ENCODE assay signal across 10 cellular contexts in the genomic region with DNA sequence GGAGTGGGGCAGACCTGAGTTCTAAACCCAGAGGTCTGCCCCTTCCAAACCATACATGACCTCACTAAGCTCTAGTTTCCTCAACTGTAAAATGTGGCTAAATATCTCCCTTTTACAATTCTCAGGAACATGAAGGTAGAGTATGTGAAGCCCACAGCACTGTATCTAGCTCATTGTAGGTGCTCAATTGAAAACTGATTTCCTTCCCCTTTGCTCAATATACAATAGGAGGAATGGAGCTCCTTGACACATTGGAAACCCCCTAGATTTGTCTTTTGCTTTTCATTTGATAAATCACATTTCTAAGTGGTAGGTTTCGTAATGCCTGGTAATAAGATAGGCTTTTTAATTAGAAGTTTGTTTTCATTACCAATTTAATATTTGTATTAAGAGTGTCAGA.
A peak's percentile ranks its signal among the peaks of the same experiment; 100 is the strongest.
DNase-seq lines count a peak whose midpoint lies in the region; ATAC-seq lines count a peak whose summit lies in the region.
"Had no signal": no experiment of that assay in that cellular context is flagged by ENCODE, and none has a peak within 500 bp of the region (broad histone marks: within the 10 kb centered on the region; RNA-seq: fewer than 3 reads in every experiment).

No MANE protein-coding gene starts in this region.

- peak overlapping the region in 3 of 5 donors; percentile 22 to 72 (median 53) for H3K9ac ChIP-seq in subcutaneous abdominal adipose tissue (ENCODE audit: low read length in 5 of 5)

- H3K36me3 ChIP-seq in effector memory CD4-positive, alpha-beta T cell (ENCODE audit: control insufficient read depth, insufficient read depth, low read length) = peaks cover 27% of the 10 kb centered on the region
- peaks cover 14 to 48% (median 28%) of the 10 kb centered on the region in 5 donors for H3K36me3 ChIP-seq in subcutaneous abdominal adipose tissue (ENCODE audit: control insufficient read depth in 5 of 5, insufficient read depth in 5 of 5, low read length in 5 of 5)

- H3K4me3 ChIP-seq in effector memory CD4-positive, alpha-beta T cell (ENCODE audit: insufficient read depth, low read depth, low read length, poor library complexity, severe bottlenecking) = no peak overlapping the region
- peak overlapping the region; percentile 7 to 87 (median 38) for H3K4me3 ChIP-seq in subcutaneous abdominal adipose tissue (ENCODE audit: low read depth in 1 of 5, low read length in 5 of 5)

- peaks cover 49% of the 10 kb centered on the region for H3K4me1 ChIP-seq in effector memory CD4-positive, alpha-beta T cell (ENCODE audit: control insufficient read depth, insufficient read depth, low read length, poor library complexity, severe bottlenecking)
- peaks cover 16 to 89% (median 78%) of the 10 kb centered on the region in 5 donors for H3K4me1 ChIP-seq in subcutaneous abdominal adipose tissue (ENCODE audit: control insufficient read depth in 5 of 5, insufficient read depth in 5 of 5, low read length in 5 of 5)

- peak overlapping the region; percentile 58 for H3K27ac ChIP-seq in effector memory CD4-positive, alpha-beta T cell (ENCODE audit: insufficient read depth, low read length, poor library complexity, severe bottlenecking)
- peak overlapping the region; percentile 98 for H3K27ac ChIP-seq in subcutaneous abdominal adipose tissue (ENCODE audit: low read depth, low read length)
- H3K27ac ChIP-seq: epithelial cell of prostate had no signal

- no peaks in the 10 kb centered on the region for H3K9me3 ChIP-seq in effector memory CD4-positive, alpha-beta T cell (ENCODE audit: control insufficient read depth, low read length)
- H3K9me3 ChIP-seq in subcutaneous abdominal adipose tissue (ENCODE audit: control insufficient read depth in 5 of 5, low read length in 5 of 5) = no peaks in the 10 kb centered on the region

- peak; percentile 42 to 46 for ATAC-seq in activated CD4-positive, CD25-positive, alpha-beta regulatory T cell treated with anti-CD3 and anti-CD28 coated beads, Interleukin-2, amount 50 U/mL, for 24 hours
- ATAC-seq in HG03095 (IDR thresholded peaks at IDR 0.05; ENCODE audit: unreplicated experiment) (peak; percentile 31), HG03439 (IDR thresholded peaks at IDR 0.05; ENCODE audit: unreplicated experiment) (no peak)
- ATAC-seq: WTC11 had no signal

- no peaks in the 10 kb centered on the region for H3K27me3 ChIP-seq in effector memory CD4-positive, alpha-beta T cell (replicated peaks; ENCODE audit: control insufficient read depth, insufficient read depth, low read length, poor library complexity, severe bottlenecking)
- no peaks in the 10 kb centered on the region for H3K27me3 ChIP-seq in subcutaneous abdominal adipose tissue (ENCODE audit: control insufficient read depth in 5 of 5, insufficient read depth in 4 of 5, low read length in 5 of 5)

- no peak for DNase-seq in activated CD4-positive, CD25-positive, alpha-beta regulatory T cell treated with anti-CD3 and anti-CD28 coated beads, Interleukin-2, amount 50 U/mL, for 72 hours
- no peak for DNase-seq in effector memory CD4-positive, alpha-beta T cell
- DNase-seq in NCI-H524 treated with DMSO at 0.1 percent for 48 hours (lab: John Stamatoyannopoulos, UW) (no peak), H4 (ENCODE audit: low spot score) (no peak)
